ENCODE assay signal across 15 cellular contexts in genomic region chr17:77990301-77990700, GRCh38. TPM values are rescaled to one million over a fixed set of nuclear protein-coding genes. Genes with fewer than 3 reads are reported as not detected.
DNase-seq lines count a peak whose midpoint lies in the region; ATAC-seq and TF ChIP-seq lines count a peak whose summit lies in the region.
"Had no signal": no experiment of that assay in that cellular context is flagged by ENCODE, and none has a peak within 500 bp of the region (broad histone marks: within the 10 kb centered on the region; RNA-seq: fewer than 3 reads in every experiment).

No MANE protein-coding gene starts in this region.

- H3K9me3 ChIP-seq in CD4-positive, alpha-beta T cell (ENCODE audit: control insufficient read depth, low read length), result no peaks in the 10 kb centered on the region
- no peaks in the 10 kb centered on the region for H3K9me3 ChIP-seq in T-helper 17 cell (ENCODE audit: control insufficient read depth, low read length, poor library complexity, severe bottlenecking)
- H3K9me3 ChIP-seq: Caco-2 had no signal

- no peaks in the 10 kb centered on the region for H3K9me3 Mint-ChIP-seq in activated T-cell treated with anti-CD3 and anti-CD28 coated beads, Interleukin-2, amount 50 U/mL, for 24 hours
- H3K9me3 Mint-ChIP-seq in CD4-positive, alpha-beta T cell, result no peaks in the 10 kb centered on the region
- no peaks in the 10 kb centered on the region for H3K9me3 Mint-ChIP-seq in naive thymus-derived CD8-positive, alpha-beta T cell
- H3K9me3 Mint-ChIP-seq in stimulated activated effector memory CD8-positive, alpha-beta T cell treated with anti-CD3 and anti-CD28 coated beads, Interleukin-12 subunit alpha, Interleukin-12 subunit beta, amount 100 ng/mL, for 72 hours, result no peaks in the 10 kb centered on the region
- H3K9me3 Mint-ChIP-seq: GM23338 had no signal

- H3K4me3 Mint-ChIP-seq in activated T-cell treated with anti-CD3 and anti-CD28 coated beads, Interleukin-2, amount 50 U/mL, for 24 hours, result no peak overlapping the region
- no peak overlapping the region for H3K4me3 Mint-ChIP-seq in CD4-positive, alpha-beta T cell
- H3K4me3 Mint-ChIP-seq in T-helper 17 cell, result no peak overlapping the region
- peak overlapping the region in 7 of 10 donors; percentile 1 to 64 (median 24) for H3K4me3 Mint-ChIP-seq in naive thymus-derived CD8-positive, alpha-beta T cell
- H3K4me3 Mint-ChIP-seq in stimulated activated effector memory CD8-positive, alpha-beta T cell treated with anti-CD3 and anti-CD28 coated beads, Interleukin-12 subunit alpha, Interleukin-12 subunit beta, amount 100 ng/mL, for 72 hours, result no peak overlapping the region
- H3K4me3 Mint-ChIP-seq: GM23338 had no signal

- POLR2A ChIA-PET in CD4-positive, alpha-beta T cell (lab: Charles Lee), result interaction anchor here (0.8 to 1.1 kb wide), 2 partner anchors 20 to 32 kb away, joined by 3 read pairs; partner anchors contain the start of gene TNRC6C
- POLR2A ChIA-PET in naive thymus-derived CD8-positive, alpha-beta T cell (lab: Charles Lee), result interaction anchor here (1.2 kb wide), 1 partner anchor 32 kb away, joined by 5 read pairs; the partner anchor contains the start of gene TNRC6C

- H3K36me3 Mint-ChIP-seq in activated T-cell treated with anti-CD3 and anti-CD28 coated beads, Interleukin-2, amount 50 U/mL, for 24 hours (ENCODE audit: low read depth), result peaks cover 3% of the 10 kb centered on the region
- peaks cover 33% of the 10 kb centered on the region for H3K36me3 Mint-ChIP-seq in CD4-positive, alpha-beta T cell (ENCODE audit: low read depth)
- no peaks in the 10 kb centered on the region for H3K36me3 Mint-ChIP-seq in T-helper 17 cell (ENCODE audit: low read depth)
- H3K36me3 Mint-ChIP-seq in naive thymus-derived CD8-positive, alpha-beta T cell, result peaks cover 0 to 22% (median 0%) of the 10 kb centered on the region in 3 donors
- no peaks in the 10 kb centered on the region for H3K36me3 Mint-ChIP-seq in stimulated activated effector memory CD8-positive, alpha-beta T cell treated with anti-CD3 and anti-CD28 coated beads, Interleukin-12 subunit alpha, Interleukin-12 subunit beta, amount 100 ng/mL, for 72 hours

- no peak for DNase-seq in activated T-cell treated with anti-CD3 and anti-CD28 coated beads, Interleukin-2, amount 50 U/mL, for 24 hours
- DNase-seq in activated T-cell treated with anti-CD3 and anti-CD28 coated beads for 4 hours (no peak), T-helper 17 cell (no peak)
- DNase-seq in CD4-positive, alpha-beta T cell, result no peak
- peak in 2 of 10 donors; percentile 20 to 25 for DNase-seq in naive thymus-derived CD8-positive, alpha-beta T cell
- DNase-seq in stimulated activated effector memory CD8-positive, alpha-beta T cell treated with anti-CD3 and anti-CD28 coated beads, Interleukin-12 subunit alpha, Interleukin-12 subunit beta, amount 100 ng/mL, for 72 hours (ENCODE audit: low spot score in 2 of 2), result no peak
- DNase-seq: 8988T, AML-193, Caco-2, DND-41, GDM1, H7 had no signal

- ATAC-seq in CD4-positive, alpha-beta T cell (ENCODE audit: poor library complexity), result no peak
- ATAC-seq in T-helper 17 cell (no peak), HG03039 (IDR thresholded peaks at IDR 0.05; ENCODE audit: unreplicated experiment) (no peak)
- ATAC-seq in naive thymus-derived CD8-positive, alpha-beta T cell, result peak; percentile 59 to 71
- ATAC-seq in stimulated activated effector memory CD8-positive, alpha-beta T cell treated with anti-CD3 and anti-CD28 coated beads, Interleukin-12 subunit alpha, Interleukin-12 subunit beta, amount 100 ng/mL, for 72 hours, result no peak
- ATAC-seq: GM23338 had no signal

- no peaks in the 10 kb centered on the region for H3K27me3 ChIP-seq in CD4-positive, alpha-beta T cell (ENCODE audit: control insufficient read depth, insufficient read depth, low read length)
- H3K27me3 ChIP-seq: BLaER1 had no signal

- intact Hi-C loops in CD4-positive, alpha-beta T cell (cut with DNase I, micrococcal nuclease), result no loop called here

- peak overlapping the region; percentile 5 for H3K27ac Mint-ChIP-seq in activated T-cell treated with anti-CD3 and anti-CD28 coated beads, Interleukin-2, amount 50 U/mL, for 24 hours
- peak overlapping the region; percentile 34 for H3K27ac Mint-ChIP-seq in CD4-positive, alpha-beta T cell
- peak overlapping the region; percentile 1 for H3K27ac Mint-ChIP-seq in T-helper 17 cell
- H3K27ac Mint-ChIP-seq in naive thymus-derived CD8-positive, alpha-beta T cell, result peak overlapping the region; percentile 7 to 78 (median 44)
- H3K27ac Mint-ChIP-seq in stimulated activated effector memory CD8-positive, alpha-beta T cell treated with anti-CD3 and anti-CD28 coated beads, Interleukin-12 subunit alpha, Interleukin-12 subunit beta, amount 100 ng/mL, for 72 hours, result no peak overlapping the region
- H3K27ac Mint-ChIP-seq: GM23338 had no signal

- H3K27me3 Mint-ChIP-seq in activated T-cell treated with anti-CD3 and anti-CD28 coated beads, Interleukin-2, amount 50 U/mL, for 24 hours, result no peaks in the 10 kb centered on the region
- H3K27me3 Mint-ChIP-seq in CD4-positive, alpha-beta T cell, result no peaks in the 10 kb centered on the region
- H3K27me3 Mint-ChIP-seq in T-helper 17 cell, result no peaks in the 10 kb centered on the region
- H3K27me3 Mint-ChIP-seq in naive thymus-derived CD8-positive, alpha-beta T cell, result no peaks in the 10 kb centered on the region

- CTCF ChIA-PET in CD4-positive, alpha-beta T cell (lab: Charles Lee), result no interaction called here

- H3K4me1 Mint-ChIP-seq in activated T-cell treated with anti-CD3 and anti-CD28 coated beads, Interleukin-2, amount 50 U/mL, for 24 hours (ENCODE audit: low read depth), result peaks cover 57% of the 10 kb centered on the region
- H3K4me1 Mint-ChIP-seq in CD4-positive, alpha-beta T cell (ENCODE audit: low read depth), result peaks cover 79% of the 10 kb centered on the region
- peaks cover 42% of the 10 kb centered on the region for H3K4me1 Mint-ChIP-seq in T-helper 17 cell
- peaks cover 42 to 76% (median 62%) of the 10 kb centered on the region in 4 donors for H3K4me1 Mint-ChIP-seq in naive thymus-derived CD8-positive, alpha-beta T cell
- H3K4me1 Mint-ChIP-seq in stimulated activated effector memory CD8-positive, alpha-beta T cell treated with anti-CD3 and anti-CD28 coated beads, Interleukin-12 subunit alpha, Interleukin-12 subunit beta, amount 100 ng/mL, for 72 hours, result peaks cover 36% of the 10 kb centered on the region

- no peak for TF ChIP-seq CTCF in CD4-positive, alpha-beta T cell (IDR thresholded peaks at IDR 0.05)

- H3K27ac ChIP-seq in CD4-positive, alpha-beta T cell (ENCODE audit: low read depth, low read length), result no peak overlapping the region
- H3K27ac ChIP-seq: BLaER1 had no signal

RNA-seq across cellular contexts. Expression of gene TNRC6C, which starts 31.8 kb away (rescaled TPM):
- 10 to 100 TPM; 50.7 to 57.3 TPM for total RNA-seq in CD4-positive, alpha-beta T cell
- total RNA-seq in T-helper 17 cell, result 10 to 100 TPM; 64.4 to 64.5 TPM
- 100 to 1,000 TPM; 113 to 116 TPM for total RNA-seq in naive thymus-derived CD8-positive, alpha-beta T cell
- polyA plus RNA-seq in naive thymus-derived CD8-positive, alpha-beta T cell, result 1 to 10 TPM; 4.9 to 8.6 (median 5.8) TPM

Comparison
In these comparisons a context has a peak if more than half of its experiments do, and no peak if none do; other contexts are left out.
1. H3K4me3 Mint-ChIP-seq: peak in naive thymus-derived CD8-positive, alpha-beta T cell (7 of 10); none in activated T-cell treated with anti-CD3 and anti-CD28 coated beads, Interleukin-2, amount 50 U/mL, for 24 hours (single experiment), CD4-positive, alpha-beta T cell (single experiment), T-helper 17 cell (single experiment) and stimulated activated effector memory CD8-positive, alpha-beta T cell treated with anti-CD3 and anti-CD28 coated beads, Interleukin-12 subunit alpha, Interleukin-12 subunit beta, amount 100 ng/mL, for 72 hours (single experiment).
2. ATAC-seq: peak in naive thymus-derived CD8-positive, alpha-beta T cell (2 of 2); none in CD4-positive, alpha-beta T cell (single experiment), T-helper 17 cell (single experiment), HG03039 (single experiment) and stimulated activated effector memory CD8-positive, alpha-beta T cell treated with anti-CD3 and anti-CD28 coated beads, Interleukin-12 subunit alpha, Interleukin-12 subunit beta, amount 100 ng/mL, for 72 hours (single experiment).